ENCODE assay signal across 8 cellular contexts in the genomic region with DNA sequence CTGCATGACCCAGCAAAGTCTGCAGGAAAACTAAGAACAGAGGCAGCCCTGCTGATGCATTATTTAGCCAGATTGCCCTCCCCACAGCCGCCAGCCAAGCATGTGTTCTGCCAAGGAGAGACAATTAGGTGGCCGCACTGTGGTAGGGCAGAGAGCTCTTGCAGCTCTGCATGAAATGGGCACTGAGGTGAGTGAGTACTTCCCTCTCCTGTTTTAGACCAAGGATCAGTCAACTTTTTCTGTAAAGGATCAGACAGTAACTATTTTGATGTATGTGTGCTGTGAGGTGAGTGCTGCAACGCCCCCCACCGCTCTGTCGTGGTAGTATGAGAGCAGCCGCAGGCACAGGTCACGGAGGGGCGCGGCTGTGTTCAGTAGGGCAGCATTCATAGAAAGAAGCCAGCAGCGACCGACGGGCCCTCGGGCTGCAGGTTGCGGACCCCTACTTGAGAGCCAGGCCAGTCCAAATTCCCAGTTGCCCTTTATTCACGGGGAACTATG. TPM values are rescaled to one million over a fixed set of nuclear protein-coding genes. Genes with fewer than 3 reads are reported as not detected.
DNase-seq lines count a peak whose midpoint lies in the region; ATAC-seq and TF ChIP-seq lines count a peak whose summit lies in the region.

No MANE protein-coding gene starts in this region.

- peaks cover 11 to 21% of the 10 kb centered on the region in 2 donors for H3K4me1 ChIP-seq in left lung

- no peaks in the 10 kb centered on the region for H3K9me3 ChIP-seq in left lung

- no peaks in the 10 kb centered on the region for H3K27me3 ChIP-seq in left lung

- DNase-seq in HuH-7 (ENCODE audit: low spot score) (peak; percentile 55), choroid plexus epithelial cell (ENCODE audit: low read depth) (peak; percentile 76), left lung (peak; percentile 67 to 85), substantia nigra (lab: John Stamatoyannopoulos, UW) (peak in 32 of 49 donors; percentile 15 to 67 (median 41)), SKM-1 (lab: John Stamatoyannopoulos, UW; ENCODE audit: unreplicated experiment) (no peak)
- no peak for DNase-seq in stimulated activated naive CD4-positive, alpha-beta T cell (lab: John Stamatoyannopoulos, UW)
- DNase-seq in stimulated activated CD4-positive, alpha-beta T cell treated with anti-CD3 and anti-CD28 coated beads, Interleukin-12 subunit alpha, Interleukin-12 subunit beta, amount 100 ng/mL, for 4 hours, result no peak

- peak overlapping the region; percentile 90 to 91 for H3K27ac ChIP-seq in left lung
- H3K27ac ChIP-seq in substantia nigra (ENCODE audit: low read depth, low read length, poor library complexity, severe bottlenecking), result peak overlapping the region; percentile 31

- no peaks in the 10 kb centered on the region for H3K36me3 ChIP-seq in left lung

- TF ChIP-seq CTCF in choroid plexus epithelial cell (conservative IDR thresholded peaks at IDR 0.05; ENCODE audit: low read depth, low read length) (peak; percentile 68), left lung (IDR thresholded peaks at IDR 0.05) (peak in 1 of 2 donors; percentile 20)

- intact Hi-C loops in left lung (cut with DNase I), result loop anchor here in 1 of 2 donors (5.0 kb wide), 1 partner anchor 78 kb away; no protein-coding TSS in a partner anchor

- peak; percentile 84 for ATAC-seq in left lung
- ATAC-seq in HG02610 (IDR thresholded peaks at IDR 0.05; ENCODE audit: unreplicated experiment), result no peak

- H3K4me3 ChIP-seq in choroid plexus epithelial cell (ENCODE audit: low read depth, low read length) (peak overlapping the region; percentile 12), left lung (no peak overlapping the region)

RNA-seq across cellular contexts. Expression of gene FAM50B, which starts 23.8 kb away (rescaled TPM):
- total RNA-seq in left lung, result 10 to 100 TPM; 11.6 to 12.7 TPM

Comparison
In these comparisons a context has a peak if more than half of its experiments do, and no peak if none do; other contexts are left out.
1. DNase-seq: peak in HuH-7 (single experiment), choroid plexus epithelial cell (single experiment), left lung (2 of 2) and substantia nigra (32 of 49); none in SKM-1 (single experiment), stimulated activated naive CD4-positive, alpha-beta T cell (0 of 6) and stimulated activated CD4-positive, alpha-beta T cell treated with anti-CD3 and anti-CD28 coated beads, Interleukin-12 subunit alpha, Interleukin-12 subunit beta, amount 100 ng/mL, for 4 hours (single experiment).